Comparison of ENCODE assay signal across 8 cellular contexts in the genomic region with DNA sequence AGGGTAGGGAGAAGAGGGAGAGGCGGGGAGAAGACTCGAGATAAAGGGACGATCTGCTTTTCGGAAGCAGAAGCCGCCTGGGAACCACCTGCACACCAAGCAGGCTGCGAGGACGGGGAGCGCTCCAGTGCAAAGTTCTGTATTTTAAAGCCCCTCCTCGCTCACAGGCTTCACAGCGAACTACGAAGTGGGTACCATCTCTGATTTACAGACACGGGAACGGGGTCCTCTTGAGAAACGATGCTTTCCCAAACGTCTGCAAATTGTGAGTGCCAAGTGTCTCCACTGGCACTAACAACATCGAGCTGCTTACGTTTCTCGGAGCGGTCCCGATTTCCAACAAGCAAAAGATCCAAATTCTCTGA. TPM values are rescaled to one million over a fixed set of nuclear protein-coding genes. Genes with fewer than 3 reads are reported as not detected.
DNase-seq lines count a peak whose midpoint lies in the region; ATAC-seq and TF ChIP-seq lines count a peak whose summit lies in the region.

No MANE protein-coding gene starts in this region.

- H3K27ac ChIP-seq in esophagus squamous epithelium (peak overlapping the region; percentile 95 to 98 (median 95)), neutrophil (peak overlapping the region; percentile 99)

- peak overlapping the region; percentile 89 to 100 (median 94) for H3K4me3 Mint-ChIP-seq in IgD-negative memory B cell
- H3K4me3 Mint-ChIP-seq in activated CD8-positive, alpha-beta T cell treated with anti-CD3 and anti-CD28 coated beads, Interleukin-2, amount 10 ng/mL, durations not matched to agents 7 days and 5 days = peak overlapping the region; percentile 98

- no peak for DNase-seq in BJ (ENCODE audit: low read depth)
- peak; percentile 47 for DNase-seq in activated CD8-positive, alpha-beta T cell treated with anti-CD3 and anti-CD28 coated beads, Interleukin-2, amount 10 ng/mL, durations not matched to agents 7 days and 5 days
- no peak for DNase-seq in esophagus squamous epithelium (lab: John Stamatoyannopoulos, UW)
- DNase-seq in SW 1271 (lab: John Stamatoyannopoulos, UW) = no peak
- DNase-seq in ureter (ENCODE audit: low spot score) = no peak

- peak; percentile 31 for ATAC-seq in GM19023 (IDR thresholded peaks at IDR 0.05; ENCODE audit: unreplicated experiment)
- peak; percentile 31 for ATAC-seq in activated CD8-positive, alpha-beta T cell treated with anti-CD3 and anti-CD28 coated beads, Interleukin-2, amount 10 ng/mL, durations not matched to agents 7 days and 5 days

- CTCF ChIA-PET in BJ (lab: Yijun Ruan, JAX) = interaction anchor here (0.7 to 9.5 kb wide), 13 partner anchors 9 to 89 kb away, joined by 3 to 181 read pairs (median 5); partner anchors contain the start of gene MRPL16
- CTCF ChIA-PET in activated CD8-positive, alpha-beta T cell treated with anti-CD3 and anti-CD28 coated beads, Interleukin-2, amount 10 ng/mL, durations not matched to agents 7 days and 5 days (lab: Charles Lee) = interaction anchor here (0.7 to 6.3 kb wide), 24 partner anchors 9 to 217 kb away, joined by 3 to 146 read pairs (median 5); partner anchors contain the start of genes MRPL16 and PATL1

- POLR2A ChIA-PET in BJ (lab: Charles Lee) = no interaction called here
- POLR2A ChIA-PET in activated CD8-positive, alpha-beta T cell treated with anti-CD3 and anti-CD28 coated beads, Interleukin-2, amount 10 ng/mL, durations not matched to agents 7 days and 5 days (lab: Charles Lee) = interaction anchor here (0.7 to 1.7 kb wide), 7 partner anchors 12 to 55 kb away, joined by 3 to 6 read pairs (median 4); no protein-coding TSS in a partner anchor

- H3K27me3 Mint-ChIP-seq in IgD-negative memory B cell = peaks cover 3% of the 10 kb centered on the region
- peaks cover 3% of the 10 kb centered on the region for H3K27me3 Mint-ChIP-seq in activated CD8-positive, alpha-beta T cell treated with anti-CD3 and anti-CD28 coated beads, Interleukin-2, amount 10 ng/mL, durations not matched to agents 7 days and 5 days (ENCODE audit: low read depth)

- H3K9me3 Mint-ChIP-seq in IgD-negative memory B cell = peaks cover 0 to 2% (median 0%) of the 10 kb centered on the region in 3 donors
- no peaks in the 10 kb centered on the region for H3K9me3 Mint-ChIP-seq in activated CD8-positive, alpha-beta T cell treated with anti-CD3 and anti-CD28 coated beads, Interleukin-2, amount 10 ng/mL, durations not matched to agents 7 days and 5 days (ENCODE audit: insufficient read depth)

- H3K4me1 ChIP-seq in esophagus squamous epithelium = peaks cover 5 to 38% (median 11%) of the 10 kb centered on the region in 3 donors
- peaks cover 61 to 67% of the 10 kb centered on the region in 2 experiments for H3K4me1 ChIP-seq in neutrophil (ENCODE audit: control insufficient read depth in 1 of 2, insufficient read depth in 1 of 2, low read depth in 1 of 2, low read length in 1 of 2)

- no peaks in the 10 kb centered on the region for H3K36me3 ChIP-seq in BJ (ENCODE audit: control insufficient read depth, insufficient read depth, low read length)
- H3K36me3 ChIP-seq in esophagus squamous epithelium = no peaks in the 10 kb centered on the region
- H3K36me3 ChIP-seq in neutrophil = peaks cover 8% of the 10 kb centered on the region

- intact Hi-C loops in esophagus squamous epithelium (cut with DNase I) = loop anchor here (5.0 kb wide), 1 partner anchor 48 kb away; no protein-coding TSS in a partner anchor

- H3K27me3 ChIP-seq in BJ (ENCODE audit: control insufficient read depth, insufficient read depth, low read length) = no peaks in the 10 kb centered on the region
- no peaks in the 10 kb centered on the region for H3K27me3 ChIP-seq in esophagus squamous epithelium
- H3K27me3 ChIP-seq in neutrophil = no peaks in the 10 kb centered on the region

- peaks cover 12 to 15% (median 13%) of the 10 kb centered on the region in 3 donors for H3K4me1 Mint-ChIP-seq in IgD-negative memory B cell
- peaks cover 40% of the 10 kb centered on the region for H3K4me1 Mint-ChIP-seq in activated CD8-positive, alpha-beta T cell treated with anti-CD3 and anti-CD28 coated beads, Interleukin-2, amount 10 ng/mL, durations not matched to agents 7 days and 5 days (ENCODE audit: low read depth)

- 0 to 1% methylated on average over 15 to 17 of the region's 20 CpGs for WGBS in esophagus squamous epithelium, 2 donors

- H3K4me3 ChIP-seq in BJ (ENCODE audit: low read depth, low read length) = peak overlapping the region; percentile 78
- peak overlapping the region; percentile 65 to 98 (median 86) for H3K4me3 ChIP-seq in esophagus squamous epithelium
- peak overlapping the region; percentile 87 to 90 for H3K4me3 ChIP-seq in neutrophil (ENCODE audit: low read depth in 1 of 2, low read length in 1 of 2)

- no peaks in the 10 kb centered on the region for H3K9me3 ChIP-seq in esophagus squamous epithelium
- no peaks in the 10 kb centered on the region for H3K9me3 ChIP-seq in neutrophil

- peak overlapping the region in 2 of 3 donors; percentile 28 to 96 for H3K27ac Mint-ChIP-seq in IgD-negative memory B cell
- peak overlapping the region; percentile 91 for H3K27ac Mint-ChIP-seq in activated CD8-positive, alpha-beta T cell treated with anti-CD3 and anti-CD28 coated beads, Interleukin-2, amount 10 ng/mL, durations not matched to agents 7 days and 5 days

- peaks cover 2% of the 10 kb centered on the region for H3K36me3 Mint-ChIP-seq in IgD-negative memory B cell
- peaks cover 29% of the 10 kb centered on the region for H3K36me3 Mint-ChIP-seq in activated CD8-positive, alpha-beta T cell treated with anti-CD3 and anti-CD28 coated beads, Interleukin-2, amount 10 ng/mL, durations not matched to agents 7 days and 5 days (ENCODE audit: low read depth)

- TF ChIP-seq CTCF in BJ (IDR thresholded peaks at IDR 0.05; ENCODE audit: insufficient read depth, low read depth, low read length) = no peak
- TF ChIP-seq CTCF in esophagus squamous epithelium (IDR thresholded peaks at IDR 0.05) = no peak
- TF ChIP-seq CTCF in neutrophil (IDR thresholded peaks at IDR 0.05) = no peak

- TF ChIP-seq POLR2A in esophagus squamous epithelium (IDR thresholded peaks at IDR 0.05) = no peak

RNA-seq across cellular contexts. Expression of gene STX3, which starts 0.7 kb away (rescaled TPM):
- 8.8 and 11.4 TPM in 2 replicates for polyA plus RNA-seq in BJ (2011; rRNA removed)
- 6.0 and 6.5 TPM in 2 replicates for polyA minus RNA-seq in BJ (2011; rRNA and poly(A)+ RNA removed)
- polyA plus RNA-seq in IgD-negative memory B cell = 4.9 TPM
- total RNA-seq in activated CD8-positive, alpha-beta T cell treated with anti-CD3 and anti-CD28 coated beads, Interleukin-2, amount 10 ng/mL, durations not matched to agents 7 days and 5 days = 100 to 1,000 TPM; 101 to 105 TPM
- 10 to 100 TPM; 12.9 to 25.6 (median 19.3) TPM for total RNA-seq in esophagus squamous epithelium
- total RNA-seq in ureter = 31.8 TPM

RNA-seq across cellular contexts. Expression of gene OR10V1, which starts 40.8 kb away (rescaled TPM):
- polyA plus RNA-seq in BJ (2011; rRNA removed) (not detected in 2 replicates), IgD-negative memory B cell (not detected)
- polyA minus RNA-seq in BJ (2011; rRNA and poly(A)+ RNA removed) = not detected in 2 replicates
- total RNA-seq in activated CD8-positive, alpha-beta T cell treated with anti-CD3 and anti-CD28 coated beads, Interleukin-2, amount 10 ng/mL, durations not matched to agents 7 days and 5 days = not detected
- total RNA-seq in esophagus squamous epithelium (not detected), ureter (not detected)

RNA-seq across cellular contexts. Expression of gene MRPL16, which starts 56.1 kb away (rescaled TPM):
- polyA plus RNA-seq in BJ (2011; rRNA removed) = 46.6 and 47.0 TPM in 2 replicates
- 13.6 and 16.6 TPM in 2 replicates for polyA minus RNA-seq in BJ (2011; rRNA and poly(A)+ RNA removed)
- 82.6 TPM for polyA plus RNA-seq in IgD-negative memory B cell
- 10 to 100 TPM; 85.7 to 86.0 TPM for total RNA-seq in activated CD8-positive, alpha-beta T cell treated with anti-CD3 and anti-CD28 coated beads, Interleukin-2, amount 10 ng/mL, durations not matched to agents 7 days and 5 days
- total RNA-seq in esophagus squamous epithelium = 10 to 100 TPM; 31.4 to 41.6 (median 40.3) TPM
- 40.1 TPM for total RNA-seq in ureter
